1 cellular context compared by ENCODE assay signal in genomic region chr6:121994936-121995335, GRCh38.
TF ChIP-seq lines count a peak whose summit lies in the region.

No MANE protein-coding gene starts in this region.

TF ChIP-seq in GM23338, 12 proteins besides CTCF, POLR2A, EP300 and RAD21 (continued from another document):
- TF ChIP-seq REST (IDR thresholded peaks at IDR 0.05; ENCODE audit: unreplicated experiment) (no peak), EZH2phosphoT487 (IDR thresholded peaks at IDR 0.05; ENCODE audit: unreplicated experiment) (no peak), POLR2AphosphoS5 (IDR thresholded peaks at IDR 0.05; ENCODE audit: low read depth) (no peak), ZNF114 (CRISPR knock-in tag; IDR thresholded peaks at IDR 0.05) (no peak)
